ENCODE assay signal across 9 cellular contexts in genomic region chr3:39809995-39810595, GRCh38. TPM values are rescaled to one million over a fixed set of nuclear protein-coding genes. Genes with fewer than 3 reads are reported as not detected.
DNase-seq lines count a peak whose midpoint lies in the region; ATAC-seq, FAIRE-seq and TF ChIP-seq lines count a peak whose summit lies in the region.
"Had no signal": no experiment of that assay in that cellular context is flagged by ENCODE, and none has a peak within 500 bp of the region (broad histone marks: within the 10 kb centered on the region; RNA-seq: fewer than 3 reads in every experiment).

No MANE protein-coding gene starts in this region.

- peak; percentile 12 for DNase-seq in activated CD4-positive, alpha-beta T cell treated with anti-CD3 and anti-CD28 coated beads for 36 hours
- DNase-seq in activated CD4-positive, alpha-beta T cell treated with anti-CD3 and anti-CD28 coated beads for 4 hours = no peak
- DNase-seq in SK-N-SH = no peak
- DNase-seq in glutamatergic neuron = peak; percentile 49
- DNase-seq in prostate gland (ENCODE audit: low spot score) = no peak
- no peak for DNase-seq in GM12892 (ENCODE audit: insufficient read length)
- DNase-seq in stimulated activated CD4-positive, alpha-beta T cell treated with anti-CD3 and anti-CD28 coated beads, Interleukin-2, amount 100 ng/mL, for 48 hours = no peak
- DNase-seq in T-helper 9 cell = no peak

- H3K9me3 Mint-ChIP-seq in activated CD4-positive, alpha-beta T cell treated with anti-CD3 and anti-CD28 coated beads for 36 hours (ENCODE audit: low read depth) = no peaks in the 10 kb centered on the region
- H3K9me3 Mint-ChIP-seq in glutamatergic neuron (ENCODE audit: unreplicated experiment) = peaks cover 7% of the 10 kb centered on the region

- POLR2A ChIA-PET in activated CD4-positive, alpha-beta T cell treated with anti-CD3 and anti-CD28 coated beads for 36 hours (lab: Charles Lee) = no interaction called here
- POLR2A ChIA-PET in SK-N-SH (lab: Yijun Ruan, JAX) = interaction anchor here (0.5 kb wide), 1 partner anchor 20 kb away, joined by 3 read pairs; no protein-coding TSS in a partner anchor

- H3K9me3 ChIP-seq in SK-N-SH (no peaks in the 10 kb centered on the region), prostate gland (no peaks in the 10 kb centered on the region)

- no peak for TF ChIP-seq POLR2A in prostate gland (IDR thresholded peaks at IDR 0.05)
- no peak for TF ChIP-seq POLR2A in GM12892 (IDR thresholded peaks at IDR 0.05; ENCODE audit: low read depth, low read length)

- TF ChIP-seq RAD21 in SK-N-SH (IDR thresholded peaks at IDR 0.05; ENCODE audit: low read length) = no peak

- no peak for ATAC-seq in activated CD4-positive, alpha-beta T cell treated with anti-CD3 and anti-CD28 coated beads for 36 hours

- peak overlapping the region; percentile 94 for H3K4me2 ChIP-seq in SK-N-SH

- no peaks in the 10 kb centered on the region for H3K36me3 ChIP-seq in SK-N-SH (replicated peaks in 1 of 2; ENCODE audit: control insufficient read depth in 1 of 2, insufficient read depth in 2 of 2, low read length in 1 of 2)
- no peaks in the 10 kb centered on the region for H3K36me3 ChIP-seq in prostate gland

- TF ChIP-seq EP300 in SK-N-SH (IDR thresholded peaks at IDR 0.05; ENCODE audit: borderline replicate concordance in 1 of 2, low read depth in 1 of 2, low read length in 1 of 2) = no peak

- peaks cover 16% of the 10 kb centered on the region for H3K4me1 Mint-ChIP-seq in activated CD4-positive, alpha-beta T cell treated with anti-CD3 and anti-CD28 coated beads for 36 hours
- H3K4me1 Mint-ChIP-seq in glutamatergic neuron (ENCODE audit: low read depth, unreplicated experiment) = peaks cover 17% of the 10 kb centered on the region

- no peaks in the 10 kb centered on the region for H3K79me2 ChIP-seq in SK-N-SH (ENCODE audit: insufficient read depth)

- no peak for TF ChIP-seq CTCF in SK-N-SH (IDR thresholded peaks at IDR 0.05)
- TF ChIP-seq CTCF in glutamatergic neuron (IDR thresholded peaks at IDR 0.05; ENCODE audit: partially characterized antibody, unreplicated experiment) = no peak
- no peak for TF ChIP-seq CTCF in prostate gland (IDR thresholded peaks at IDR 0.05)

- H3K9me2 ChIP-seq in SK-N-SH = no peaks in the 10 kb centered on the region

- CTCF ChIA-PET in activated CD4-positive, alpha-beta T cell treated with anti-CD3 and anti-CD28 coated beads for 36 hours (lab: Charles Lee) = interaction anchor here (0.6 kb wide), 1 partner anchor 1722 kb away, joined by 3 read pairs; no protein-coding TSS in a partner anchor
- CTCF ChIA-PET in SK-N-SH (lab: Yijun Ruan, JAX) = interaction anchor here (0.6 to 1.1 kb wide), 5 partner anchors 10 to 368 kb away, joined by 3 read pairs; no protein-coding TSS in a partner anchor

- H3K4me3 Mint-ChIP-seq in activated CD4-positive, alpha-beta T cell treated with anti-CD3 and anti-CD28 coated beads for 36 hours = peak overlapping the region; percentile 34
- peak overlapping the region; percentile 95 for H3K4me3 Mint-ChIP-seq in glutamatergic neuron (ENCODE audit: unreplicated experiment)

- no peak for FAIRE-seq in GM12892 (lab: Jason Lieb, UNC)

- no peak overlapping the region; a peak in 1 of 4 replicates for H3K27ac ChIP-seq in SK-N-SH (ENCODE audit: low read depth in 2 of 2, low read length in 1 of 2)
- peak overlapping the region in 1 of 2 donors; percentile 16 for H3K27ac ChIP-seq in prostate gland

- H3K27ac Mint-ChIP-seq in activated CD4-positive, alpha-beta T cell treated with anti-CD3 and anti-CD28 coated beads for 36 hours = no peak overlapping the region
- peak overlapping the region; percentile 77 for H3K27ac Mint-ChIP-seq in glutamatergic neuron (ENCODE audit: unreplicated experiment)

- H3K4me3 ChIP-seq in SK-N-SH (ENCODE audit: low read depth in 2 of 2, low read length in 1 of 2) (peak overlapping the region; percentile 67 to 76), prostate gland (peak overlapping the region; percentile 47 to 51)

- peaks cover 16% of the 10 kb centered on the region for H3K27me3 ChIP-seq in SK-N-SH (ENCODE audit: insufficient read depth)
- H3K27me3 ChIP-seq in prostate gland (replicated peaks; ENCODE audit: insufficient read depth) = no peaks in the 10 kb centered on the region

- peaks cover 0 to 16% of the 10 kb centered on the region in 2 experiments; a peak in 1 of 4 replicates for H3K4me1 ChIP-seq in SK-N-SH (ENCODE audit: control insufficient read depth in 1 of 2, insufficient read depth in 2 of 2, low read depth in 1 of 2, low read length in 1 of 2)
- H3K4me1 ChIP-seq in prostate gland (replicated peaks) = peaks cover 4% of the 10 kb centered on the region

- H3F3A ChIP-seq in SK-N-SH (replicated peaks; ENCODE audit: insufficient read depth) = peaks cover 16% of the 10 kb centered on the region

- H4K20me1 ChIP-seq in SK-N-SH (ENCODE audit: insufficient read depth) = no peaks in the 10 kb centered on the region

- WGBS in SK-N-SH (ENCODE audit: low lambda C conversion rate) = 43% methylated on average over 19 of the region's 48 CpGs
- WGBS in prostate gland = 3% methylated on average over 44 of the region's 48 CpGs

- intact Hi-C loops in activated CD4-positive, alpha-beta T cell treated with anti-CD3 and anti-CD28 coated beads for 36 hours (cut with DNase I, micrococcal nuclease) = no loop called here
- intact Hi-C loops in prostate gland (cut with DNase I) = loop anchor here (10.0 kb wide), 1 partner anchor 365 kb away; no protein-coding TSS in a partner anchor

- H2AFZ ChIP-seq in SK-N-SH (ENCODE audit: low read depth) = 0 out of 2 replicates have a peak overlapping the region, but pooled peaks have one; percentile 54

- H3K9ac ChIP-seq in SK-N-SH = no peak overlapping the region

- peaks cover 62% of the 10 kb centered on the region for H3K27me3 Mint-ChIP-seq in activated CD4-positive, alpha-beta T cell treated with anti-CD3 and anti-CD28 coated beads for 36 hours
- peaks cover 16% of the 10 kb centered on the region for H3K27me3 Mint-ChIP-seq in glutamatergic neuron (ENCODE audit: unreplicated experiment)

- H3K36me3 Mint-ChIP-seq in activated CD4-positive, alpha-beta T cell treated with anti-CD3 and anti-CD28 coated beads for 36 hours (ENCODE audit: low read depth) = no peaks in the 10 kb centered on the region
- no peaks in the 10 kb centered on the region for H3K36me3 Mint-ChIP-seq in glutamatergic neuron (ENCODE audit: unreplicated experiment)

TF ChIP-seq in SK-N-SH, 30 proteins besides CTCF, POLR2A, EP300 and RAD21 (continues in another document):
- no peak for TF ChIP-seq EZH2phosphoT487 (IDR thresholded peaks at IDR 0.05; ENCODE audit: borderline replicate concordance, low read depth)
- no peak for TF ChIP-seq SIN3A (IDR thresholded peaks at IDR 0.05; ENCODE audit: borderline replicate concordance, low read depth, low read length)
- no peak for TF ChIP-seq NFIC (IDR thresholded peaks at IDR 0.05; ENCODE audit: borderline replicate concordance)
- no peak for TF ChIP-seq RCOR1 (IDR thresholded peaks at IDR 0.05; ENCODE audit: low read length)
- no peak for TF ChIP-seq MXI1 (IDR thresholded peaks at IDR 0.05; ENCODE audit: low read depth, low read length)
- TF ChIP-seq, protein P1, sequence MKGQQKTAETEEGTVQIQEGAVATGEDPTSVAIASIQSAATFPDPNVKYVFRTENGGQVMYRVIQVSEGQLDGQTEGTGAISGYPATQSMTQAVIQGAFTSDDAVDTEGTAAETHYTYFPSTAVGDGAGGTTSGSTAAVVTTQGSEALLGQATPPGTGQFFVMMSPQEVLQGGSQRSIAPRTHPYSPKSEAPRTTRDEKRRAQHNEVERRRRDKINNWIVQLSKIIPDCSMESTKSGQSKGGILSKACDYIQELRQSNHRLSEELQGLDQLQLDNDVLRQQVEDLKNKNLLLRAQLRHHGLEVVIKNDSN (IDR thresholded peaks at IDR 0.05; ENCODE audit: borderline replicate concordance, low read depth) = no peak
- no peak for TF ChIP-seq FOXM1 (IDR thresholded peaks at IDR 0.05; ENCODE audit: low read depth)
- TF ChIP-seq ELF1 (IDR thresholded peaks at IDR 0.05) = no peak
- TF ChIP-seq REST (IDR thresholded peaks at IDR 0.05; ENCODE audit: low read depth, low read length) = no peak
- TF ChIP-seq, protein P2, sequence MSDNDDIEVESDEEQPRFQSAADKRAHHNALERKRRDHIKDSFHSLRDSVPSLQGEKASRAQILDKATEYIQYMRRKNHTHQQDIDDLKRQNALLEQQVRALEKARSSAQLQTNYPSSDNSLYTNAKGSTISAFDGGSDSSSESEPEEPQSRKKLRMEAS (IDR thresholded peaks at IDR 0.05; ENCODE audit: low read depth) = no peak

RNA-seq across cellular contexts. Expression of gene MYRIP, which starts 0.7 kb away (rescaled TPM):
- not detected for total RNA-seq in activated CD4-positive, alpha-beta T cell treated with anti-CD3 and anti-CD28 coated beads for 36 hours
- polyA plus RNA-seq in SK-N-SH (2012; rRNA removed) = 1.1 and 1.2 TPM in 2 replicates
- polyA plus RNA-seq in SK-N-SH (2012; cell fraction: cytosol; rRNA removed) = 1.1 and 1.2 TPM in 2 replicates
- polyA plus RNA-seq in SK-N-SH (2012; cell fraction: nucleus; rRNA removed) = 1.3 and 1.6 TPM in 2 replicates
- total RNA-seq in glutamatergic neuron (ENCODE audit: unreplicated experiment) (1.8 TPM), prostate gland (1 to 10 TPM; 4.8 to 9.3 TPM)
- polyA plus RNA-seq in GM12892 (2012; ENCODE audit: missing spikeins) = 0.08 TPM
- total RNA-seq: Daoy had no signal

Comparison
In these comparisons a context has a peak if more than half of its experiments do, and no peak if none do; other contexts are left out.
1. DNase-seq: peak in activated CD4-positive, alpha-beta T cell treated with anti-CD3 and anti-CD28 coated beads for 36 hours (single experiment) and glutamatergic neuron (single experiment); none in activated CD4-positive, alpha-beta T cell treated with anti-CD3 and anti-CD28 coated beads for 4 hours (0 of 2), SK-N-SH (single experiment), prostate gland (single experiment), GM12892 (single experiment), stimulated activated CD4-positive, alpha-beta T cell treated with anti-CD3 and anti-CD28 coated beads, Interleukin-2, amount 100 ng/mL, for 48 hours (0 of 2) and T-helper 9 cell (single experiment).